ENCODE assay signal across 10 cellular contexts in the genomic region with DNA sequence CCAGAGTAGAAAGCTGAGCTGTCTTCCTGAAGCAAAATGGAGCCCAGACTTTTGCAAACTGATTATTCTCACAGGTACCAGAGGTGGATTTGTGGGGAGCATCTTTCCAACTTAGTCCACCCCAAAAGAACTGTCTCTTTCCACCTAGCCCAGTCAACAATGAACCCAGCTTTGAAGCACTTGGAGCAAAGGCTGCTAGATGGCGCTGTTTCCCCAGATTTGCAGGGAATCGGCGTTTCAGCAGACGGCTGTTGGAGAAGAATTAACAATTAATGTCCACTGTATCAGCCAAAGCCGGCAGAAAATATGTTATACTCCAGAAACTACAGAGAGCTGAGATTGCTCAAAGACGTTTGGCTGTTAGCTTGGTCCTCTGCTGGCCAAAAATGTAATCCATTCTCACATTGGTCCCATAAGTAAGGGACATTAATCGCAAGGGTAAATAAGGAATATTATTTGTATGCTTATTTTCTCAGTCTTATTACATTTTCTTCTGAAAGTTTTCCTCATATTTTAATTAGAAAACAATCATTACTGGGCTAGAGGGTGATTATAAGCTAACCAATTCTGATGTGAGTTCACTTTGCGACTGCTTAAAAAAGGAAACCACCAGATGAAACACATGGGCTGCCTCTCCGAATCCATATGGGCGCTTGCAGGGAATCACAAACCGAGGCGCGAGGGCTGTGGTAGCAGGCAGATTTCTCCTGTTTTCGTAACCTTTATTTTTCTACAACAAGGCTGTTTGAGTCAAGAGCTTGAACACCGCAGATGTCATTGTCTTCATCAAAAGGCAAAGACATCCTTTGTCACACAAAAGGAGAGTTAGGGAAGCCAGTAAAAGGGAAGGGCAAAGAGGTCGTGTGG.
A peak's percentile ranks its signal among the peaks of the same experiment; 100 is the strongest.
DNase-seq lines count a peak whose midpoint lies in the region; ATAC-seq, FAIRE-seq and TF ChIP-seq lines count a peak whose summit lies in the region.
"Had no signal": no experiment of that assay in that cellular context is flagged by ENCODE, and none has a peak within 500 bp of the region (broad histone marks: within the 10 kb centered on the region; RNA-seq: fewer than 3 reads in every experiment).

No MANE protein-coding gene starts in this region.

- H3K9me3 Mint-ChIP-seq in naive thymus-derived CD8-positive, alpha-beta T cell: no peaks in the 10 kb centered on the region

- FAIRE-seq in GM12891 (lab: Jason Lieb, UNC) (peak; percentile 31), bronchial epithelial cell (lab: Jason Lieb, UNC) (peak; percentile 72)

- no peak for TF ChIP-seq EP300 in transverse colon (IDR thresholded peaks at IDR 0.05; ENCODE audit: low read depth)

- H3K4me1 Mint-ChIP-seq in naive thymus-derived CD8-positive, alpha-beta T cell: peaks cover 0 to 2% (median 0%) of the 10 kb centered on the region in 4 donors
- H3K4me1 Mint-ChIP-seq: IgD-negative memory B cell, naive B cell had no signal

- no peak overlapping the region for H3K27ac Mint-ChIP-seq in naive thymus-derived CD8-positive, alpha-beta T cell
- H3K27ac Mint-ChIP-seq: IgD-negative memory B cell, naive B cell had no signal

- peaks cover 7 to 59% (median 33%) of the 10 kb centered on the region in 5 donors for H3K27me3 Mint-ChIP-seq in naive thymus-derived CD8-positive, alpha-beta T cell

- no peak for ATAC-seq in naive thymus-derived CD8-positive, alpha-beta T cell

- no peaks in the 10 kb centered on the region for H3K36me3 ChIP-seq in bronchial epithelial cell (ENCODE audit: control insufficient read depth, insufficient read depth, low read length)
- no peaks in the 10 kb centered on the region for H3K36me3 ChIP-seq in transverse colon

- intact Hi-C loops in transverse colon (cut with DNase I; ENCODE audit: low total_unique reads): no loop called here

- H3K4me1 ChIP-seq in transverse colon: no peaks in the 10 kb centered on the region

- DNase-seq in AML-193 (lab: John Stamatoyannopoulos, UW): peak; percentile 5 to 34
- DNase-seq in GM12891 (ENCODE audit: insufficient read length, low spot score): peak; percentile 20
- peak; percentile 54 for DNase-seq in HT-29 (ENCODE audit: low spot score)
- DNase-seq in NOMO-1 treated with dmso at 0.1 percent for 144 hours (lab: John Stamatoyannopoulos, UW; ENCODE audit: unreplicated experiment): peak; percentile 1
- peak; percentile 61 for DNase-seq in bronchial epithelial cell (ENCODE audit: low read depth)
- DNase-seq in kidney tubule cell (ENCODE audit: low spot score): peak; percentile 59
- peak; percentile 37 for DNase-seq in transverse colon
- DNase-seq in naive thymus-derived CD8-positive, alpha-beta T cell: no peak
- DNase-seq: naive B cell had no signal

- 47 to 68% methylated on average over 12 to 16 of the region's 16 CpGs for WGBS in transverse colon (ENCODE audit: low coverage in 1 of 2), 2 donors

- no peaks in the 10 kb centered on the region for H3K36me3 Mint-ChIP-seq in naive thymus-derived CD8-positive, alpha-beta T cell
- H3K36me3 Mint-ChIP-seq: IgD-negative memory B cell, naive B cell had no signal

- no peak overlapping the region for H3K27ac ChIP-seq in transverse colon

- H3K4me3 Mint-ChIP-seq in naive thymus-derived CD8-positive, alpha-beta T cell: no peak overlapping the region
- H3K4me3 Mint-ChIP-seq: naive B cell had no signal

- in situ Hi-C loops in transverse colon (cut with MboI; ENCODE audit: low pct_ligation_motif_present in 1 of 4, low pct_unique_long_range_greater_than_20kb in 1 of 4, low sequenced_read_pairs in 3 of 4): no loop called here

- H3K4me3 ChIP-seq in bronchial epithelial cell (ENCODE audit: low read depth, low read length) (no peak overlapping the region), transverse colon (no peak overlapping the region)

- no peak for TF ChIP-seq POLR2A in GM12891 (IDR thresholded peaks at IDR 0.05; ENCODE audit: low read depth, low read length)
- no peak for TF ChIP-seq POLR2A in transverse colon (IDR thresholded peaks at IDR 0.05)

- no peaks in the 10 kb centered on the region for H3K9me3 ChIP-seq in transverse colon

- POLR2A ChIA-PET in naive thymus-derived CD8-positive, alpha-beta T cell (lab: Charles Lee): no interaction called here

- H3K27me3 ChIP-seq in bronchial epithelial cell (ENCODE audit: control insufficient read depth, insufficient read depth, low read length): peaks cover 2% of the 10 kb centered on the region
- peaks cover 15% of the 10 kb centered on the region for H3K27me3 ChIP-seq in transverse colon

- TF ChIP-seq CTCF in bronchial epithelial cell (IDR thresholded peaks at IDR 0.05; ENCODE audit: insufficient read depth, low read length, severe bottlenecking) (peak; percentile 88), transverse colon (IDR thresholded peaks at IDR 0.05) (peak; percentile 30 to 55 (median 49))

TF ChIP-seq in GM12891, 5 proteins besides CTCF, POLR2A, EP300 and RAD21:
- TF ChIP-seq TAF1 (IDR thresholded peaks at IDR 0.05; ENCODE audit: low read depth, low read length) (no peak), POLR2AphosphoS5 (IDR thresholded peaks at IDR 0.05; ENCODE audit: low read depth, low read length) (no peak), PAX5 (IDR thresholded peaks at IDR 0.05; ENCODE audit: insufficient read depth, low read length, severe bottlenecking) (no peak), POU2F2 (IDR thresholded peaks at IDR 0.05; ENCODE audit: low read depth, low read length) (no peak), SPI1 (IDR thresholded peaks at IDR 0.05; ENCODE audit: low read depth, low read length) (no peak)

Comparison
In these comparisons a context has a peak if more than half of its experiments do, and no peak if none do; other contexts are left out.
1. DNase-seq: peak in AML-193 (2 of 2), GM12891 (single experiment), HT-29 (single experiment), NOMO-1 treated with dmso at 0.1 percent for 144 hours (single experiment), bronchial epithelial cell (single experiment), kidney tubule cell (single experiment) and transverse colon (single experiment); none in naive thymus-derived CD8-positive, alpha-beta T cell (0 of 10).